9 cellular contexts compared by ENCODE assay signal in genomic region chr1:95232646-95233320, GRCh38. TPM values are rescaled to one million over a fixed set of nuclear protein-coding genes. Genes with fewer than 3 reads are reported as not detected.
DNase-seq lines count a peak whose midpoint lies in the region; TF ChIP-seq lines count a peak whose summit lies in the region.
"Had no signal": no experiment of that assay in that cellular context is flagged by ENCODE, and none has a peak within 500 bp of the region (broad histone marks: within the 10 kb centered on the region; RNA-seq: fewer than 3 reads in every experiment).

No MANE protein-coding gene starts in this region.

- H3K4me1 Mint-ChIP-seq in activated naive CD8-positive, alpha-beta T cell treated with anti-CD3 and anti-CD28 coated beads for 36 hours, result peaks cover 21% of the 10 kb centered on the region

- peak overlapping the region; percentile 81 for H3K4me3 Mint-ChIP-seq in activated naive CD8-positive, alpha-beta T cell treated with anti-CD3 and anti-CD28 coated beads for 36 hours

- H3K4me3 ChIP-seq in rectal smooth muscle tissue (ENCODE audit: low read length), result peak overlapping the region; percentile 81

- H3K36me3 ChIP-seq in rectal smooth muscle tissue (ENCODE audit: control insufficient read depth, insufficient read depth, low read length), result no peaks in the 10 kb centered on the region

- H3K9me3 Mint-ChIP-seq in activated naive CD8-positive, alpha-beta T cell treated with anti-CD3 and anti-CD28 coated beads for 36 hours, result no peaks in the 10 kb centered on the region

- no peaks in the 10 kb centered on the region for H3K27me3 ChIP-seq in rectal smooth muscle tissue (ENCODE audit: control insufficient read depth, insufficient read depth, low read length)

- peaks cover 5% of the 10 kb centered on the region for H3K4me1 ChIP-seq in rectal smooth muscle tissue (ENCODE audit: control insufficient read depth, insufficient read depth, low read length)

- in situ Hi-C loops in GM13977 (cut with MboI; ENCODE audit: low pct_unique_long_range_greater_than_20kb, low sequenced_read_pairs, unreplicated experiment), result loop anchor here (10.0 kb wide), 1 partner anchor 148 kb away; no protein-coding TSS in a partner anchor

- H3K27me3 Mint-ChIP-seq in activated naive CD8-positive, alpha-beta T cell treated with anti-CD3 and anti-CD28 coated beads for 36 hours, result peaks cover 18% of the 10 kb centered on the region

- peaks cover 13% of the 10 kb centered on the region for H3K36me3 Mint-ChIP-seq in activated naive CD8-positive, alpha-beta T cell treated with anti-CD3 and anti-CD28 coated beads for 36 hours

- no peak overlapping the region for H3K9ac ChIP-seq in rectal smooth muscle tissue (ENCODE audit: low read length)

- peak overlapping the region; percentile 76 for H3K27ac ChIP-seq in rectal smooth muscle tissue (ENCODE audit: low read depth, low read length)

- no peak overlapping the region for H3K27ac Mint-ChIP-seq in activated naive CD8-positive, alpha-beta T cell treated with anti-CD3 and anti-CD28 coated beads for 36 hours

- TF ChIP-seq CTCF in GM13977 (IDR thresholded peaks at IDR 0.05; ENCODE audit: extremely low read depth, insufficient read depth, missing control alignments), result no peak

- DNase-seq in ELR (ENCODE audit: low read depth) (peak; percentile 9), hepatic stellate cell (ENCODE audit: low spot score) (peak; percentile 16), SW 1271 (lab: John Stamatoyannopoulos, UW) (no peak), GM13977 (ENCODE audit: low spot score) (no peak), GDM1 (lab: John Stamatoyannopoulos, UW) (no peak), T-helper 9 cell (no peak)
- DNase-seq in activated naive CD8-positive, alpha-beta T cell treated with anti-CD3 and anti-CD28 coated beads for 36 hours, result no peak
- DNase-seq: NCI-H345 had no signal

RNA-seq across cellular contexts. Expression of gene RWDD3, which starts 1.2 kb away (rescaled TPM):
- 10 to 100 TPM; 11.4 to 16.4 TPM for total RNA-seq in activated naive CD8-positive, alpha-beta T cell treated with anti-CD3 and anti-CD28 coated beads for 36 hours

Comparison
In these comparisons a context has a peak if more than half of its experiments do, and no peak if none do; other contexts are left out.
1. DNase-seq: peak in ELR (single experiment) and hepatic stellate cell (single experiment); none in activated naive CD8-positive, alpha-beta T cell treated with anti-CD3 and anti-CD28 coated beads for 36 hours (single experiment), SW 1271 (0 of 2), GM13977 (single experiment), GDM1 (single experiment) and T-helper 9 cell (single experiment).